ENCODE assay signal across 8 cellular contexts in the genomic region with DNA sequence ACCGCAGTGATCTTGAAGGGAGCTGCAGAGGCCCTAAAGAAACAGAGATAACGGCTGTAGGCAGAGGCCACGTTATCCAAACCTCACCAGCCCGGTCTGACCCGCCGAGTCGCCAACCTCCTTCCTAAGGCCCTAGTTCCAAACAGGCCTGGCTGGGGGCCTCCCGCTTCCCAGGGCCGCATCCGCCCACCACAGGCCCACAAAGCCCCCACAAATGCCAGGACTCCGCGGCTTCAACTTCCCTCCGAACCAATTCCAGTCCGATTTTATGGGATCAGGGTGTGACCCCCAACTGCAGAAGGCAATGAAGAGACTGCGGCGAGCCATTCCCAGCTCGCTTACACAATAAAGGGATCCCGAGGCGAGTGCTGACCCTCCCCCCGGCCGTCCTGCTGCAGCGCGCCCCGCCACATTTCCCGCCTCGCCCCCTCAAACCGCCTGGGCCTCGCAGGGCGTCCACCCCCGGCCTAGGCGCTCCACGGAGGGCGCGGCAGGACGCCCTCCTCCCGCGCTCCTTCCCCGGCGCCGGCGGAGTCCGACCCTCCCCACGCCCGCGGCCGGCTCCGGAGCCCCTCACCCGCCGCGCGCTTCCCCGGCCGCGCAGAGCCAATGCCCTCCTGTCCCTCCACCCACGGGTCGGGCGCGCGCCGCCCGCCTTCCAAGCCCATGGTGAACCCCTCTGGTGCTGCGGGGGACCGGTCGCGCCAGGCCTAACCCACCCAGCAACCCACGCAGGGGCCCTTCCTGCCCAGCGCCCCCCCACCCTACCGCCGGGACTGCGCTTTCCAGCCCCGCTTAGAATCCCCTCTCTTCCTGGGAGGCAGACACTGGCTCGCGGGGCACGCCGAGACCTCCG. TPM values are rescaled to one million over a fixed set of nuclear protein-coding genes. Genes with fewer than 3 reads are reported as not detected.
A peak's percentile ranks its signal among the peaks of the same experiment; 100 is the strongest.
DNase-seq lines count a peak whose midpoint lies in the region; ATAC-seq, FAIRE-seq and TF ChIP-seq lines count a peak whose summit lies in the region.

No MANE protein-coding gene starts in this region.

- no peak for FAIRE-seq in GM19239 (lab: Jason Lieb, UNC)

- no peak for ATAC-seq in GM19035 (IDR thresholded peaks at IDR 0.05; ENCODE audit: unreplicated experiment)

- peaks cover 16% of the 10 kb centered on the region for H3K4me1 Mint-ChIP-seq in MCF 10A (ENCODE audit: insufficient read depth, unreplicated experiment)
- H3K4me1 Mint-ChIP-seq in immature natural killer cell: peaks cover 11 to 16% of the 10 kb centered on the region in 2 donors

- H3K4me3 Mint-ChIP-seq in MCF 10A (ENCODE audit: unreplicated experiment) (peak overlapping the region; percentile 97), immature natural killer cell (peak overlapping the region; percentile 90 to 98 (median 96))

- H3K27me3 Mint-ChIP-seq in MCF 10A (ENCODE audit: insufficient read depth, unreplicated experiment) (no peaks in the 10 kb centered on the region), immature natural killer cell (ENCODE audit: low read depth in 3 of 3) (peaks cover 13 to 42% (median 26%) of the 10 kb centered on the region in 3 donors)

- H3K4me1 ChIP-seq in SJCRH30 (peaks cover 8% of the 10 kb centered on the region), skeletal muscle tissue (ENCODE audit: control insufficient read depth in 3 of 3, insufficient read depth in 3 of 3, low read length in 3 of 3) (peaks cover 6 to 8% (median 7%) of the 10 kb centered on the region in 3 donors)

- no TSS peak for BruUV-seq in MCF 10A (replicated peaks; lab: Mats Ljungman, UMichigan)

- TF ChIP-seq CTCF in MCF 10A (IDR thresholded peaks at IDR 0.05; ENCODE audit: unreplicated experiment): no peak

- H3K9ac ChIP-seq in skeletal muscle tissue (ENCODE audit: low read depth in 1 of 3, low read length in 3 of 3): peak overlapping the region; percentile 51 to 89 (median 72)

- intact Hi-C loops in MCF 10A (cut with micrococcal nuclease): loop anchor here (2.0 to 10.0 kb wide), 4 partner anchors 87 to 158 kb away; no protein-coding TSS in a partner anchor

- H3K27ac ChIP-seq in SJCRH30 (peak overlapping the region; percentile 80), skeletal muscle tissue (ENCODE audit: low read depth, low read length) (peak overlapping the region; percentile 19)

- DNase-seq in NCI-H146 (lab: John Stamatoyannopoulos, UW) (peak; percentile 50), NCI-H146 treated with DMSO at 0.1 percent for 48 hours (lab: John Stamatoyannopoulos, UW; ENCODE audit: unreplicated experiment) (no peak), SJCRH30 (peak; percentile 33 to 39), MCF 10A (ENCODE audit: unreplicated experiment) (peak; percentile 42), immature natural killer cell (no peak), GM19239 (ENCODE audit: insufficient read length, low spot score) (no peak)

- no peaks in the 10 kb centered on the region for H3K36me3 Mint-ChIP-seq in MCF 10A (ENCODE audit: insufficient read depth, unreplicated experiment)
- no peaks in the 10 kb centered on the region for H3K36me3 Mint-ChIP-seq in immature natural killer cell

- CTCF ChIA-PET in MCF 10A (lab: Yijun Ruan, JAX): interaction anchor here (0.5 to 0.9 kb wide), 2 partner anchors 219 to 1017 kb away, joined by 3 read pairs; no protein-coding TSS in a partner anchor

- H3K9me3 Mint-ChIP-seq in MCF 10A (ENCODE audit: unreplicated experiment): no peaks in the 10 kb centered on the region
- peaks cover 0 to 4% (median 0%) of the 10 kb centered on the region in 6 donors for H3K9me3 Mint-ChIP-seq in immature natural killer cell

- H3K4me3 ChIP-seq in SJCRH30 (peak overlapping the region; percentile 87), skeletal muscle tissue (ENCODE audit: low read length in 3 of 3) (peak overlapping the region; percentile 82 to 87 (median 84))

- H3K36me3 ChIP-seq in SJCRH30: no peaks in the 10 kb centered on the region
- H3K36me3 ChIP-seq in skeletal muscle tissue (ENCODE audit: control insufficient read depth in 3 of 3, insufficient read depth in 3 of 3, low read length in 3 of 3): no peaks in the 10 kb centered on the region

- H3K27me3 ChIP-seq in SJCRH30 (no peaks in the 10 kb centered on the region), skeletal muscle tissue (ENCODE audit: control insufficient read depth in 3 of 3, insufficient read depth in 3 of 3, low read length in 3 of 3) (peaks cover 0 to 9% (median 0%) of the 10 kb centered on the region in 3 donors)

- H3K27ac Mint-ChIP-seq in MCF 10A (ENCODE audit: low read depth, unreplicated experiment): peak overlapping the region; percentile 92
- no peak overlapping the region for H3K27ac Mint-ChIP-seq in immature natural killer cell

- H3K9me3 ChIP-seq in SJCRH30 (replicated peaks): no peaks in the 10 kb centered on the region
- no peaks in the 10 kb centered on the region for H3K9me3 ChIP-seq in skeletal muscle tissue (ENCODE audit: control insufficient read depth in 3 of 3, low read length in 3 of 3)

- POLR2A ChIA-PET in MCF 10A (lab: Yijun Ruan, JAX): interaction anchor here (0.5 to 2.3 kb wide), 17 partner anchors 9 to 883 kb away, joined by 3 to 22 read pairs (median 4); partner anchors contain the start of gene KRABD2

RNA-seq across cellular contexts. Expression of gene MYH10, which starts 0.9 kb away (rescaled TPM):
- 76.8 and 78.1 TPM in 2 replicates for total RNA-seq in SJCRH30 (2014; rRNA removed; shearing (Covaris generic))
- 43.0 and 43.4 TPM in 2 replicates for total RNA-seq in MCF 10A (2022)
- polyA plus RNA-seq in immature natural killer cell: 1 to 10 TPM in 1 of 3 donors, under 1 TPM in 1, not detected in 1; 0.38 to 2.6 TPM
- total RNA-seq in skeletal muscle tissue: 72.0 TPM

Comparison
In these comparisons a context has a peak if more than half of its experiments do, and no peak if none do; other contexts are left out.
1. DNase-seq: peak in NCI-H146 (single experiment), SJCRH30 (2 of 2) and MCF 10A (single experiment); none in NCI-H146 treated with DMSO at 0.1 percent for 48 hours (single experiment), immature natural killer cell (0 of 3) and GM19239 (single experiment).